Comparison of ENCODE assay signal across 15 cellular contexts in genomic region chr5:150147580-150148407, GRCh38. TPM values are rescaled to one million over a fixed set of nuclear protein-coding genes. Genes with fewer than 3 reads are reported as not detected.
A peak's percentile ranks its signal among the peaks of the same experiment; 100 is the strongest.
DNase-seq lines count a peak whose midpoint lies in the region; ATAC-seq and TF ChIP-seq lines count a peak whose summit lies in the region.
"Had no signal": no experiment of that assay in that cellular context is flagged by ENCODE, and none has a peak within 500 bp of the region (broad histone marks: within the 10 kb centered on the region; RNA-seq: fewer than 3 reads in every experiment).

No MANE protein-coding gene starts in this region.

- H3K9me3 Mint-ChIP-seq in natural killer cell, result no peaks in the 10 kb centered on the region

- peaks cover 0 to 4% of the 10 kb centered on the region in 2 donors for H3K27me3 Mint-ChIP-seq in natural killer cell (ENCODE audit: low read depth in 2 of 2)

- intact Hi-C loops in natural killer cell (cut with micrococcal nuclease) (no loop called here), testis (cut with DNase I; ENCODE audit: low total_unique reads) (no loop called here)

- WGBS in SK-N-SH (ENCODE audit: low lambda C conversion rate), result 95% methylated on average over 14 of the region's 15 CpGs
- WGBS in testis, 2 donors, result 67 to 71% methylated on average over 15 of the region's 15 CpGs

- H3K4me1 ChIP-seq in SK-N-SH (ENCODE audit: control insufficient read depth in 1 of 2, insufficient read depth in 2 of 2, low read depth in 1 of 2, low read length in 1 of 2), result peaks cover 34 to 80% of the 10 kb centered on the region in 2 experiments
- peaks cover 29% of the 10 kb centered on the region for H3K4me1 ChIP-seq in testis

- no peaks in the 10 kb centered on the region for H3K36me3 Mint-ChIP-seq in natural killer cell

- H4K20me1 ChIP-seq in SK-N-SH (ENCODE audit: insufficient read depth), result peaks cover 24% of the 10 kb centered on the region

- H3K9ac ChIP-seq in SK-N-SH, result no peak overlapping the region

- no peaks in the 10 kb centered on the region for H3K9me2 ChIP-seq in SK-N-SH

- H3K27me3 ChIP-seq in SK-N-SH (ENCODE audit: insufficient read depth) (no peaks in the 10 kb centered on the region), testis (no peaks in the 10 kb centered on the region)

- peaks cover 25% of the 10 kb centered on the region for H3F3A ChIP-seq in SK-N-SH (replicated peaks; ENCODE audit: insufficient read depth)

- POLR2A ChIA-PET in SK-N-SH (lab: Yijun Ruan, JAX), result no interaction called here

- DNase-seq in SK-N-SH (no peak), coronary artery (ENCODE audit: low spot score) (no peak), natural killer cell (no peak), testis (no peak), activated T-cell treated with anti-CD3 and anti-CD28 coated beads for 4 hours (no peak), NCI-H2171 (lab: John Stamatoyannopoulos, UW) (no peak)
- DNase-seq: activated naive CD4-positive, alpha-beta T cell; NCI-H1417 treated with DMSO at 0.1 percent for 48 hours; NCI-H524 treated with DMSO at 0.1 percent for 48 hours; T1000 had no signal

- CTCF ChIA-PET in SK-N-SH (lab: Yijun Ruan, JAX), result interaction anchor here (0.8 to 2.1 kb wide), 4 partner anchors 9 to 20 kb away, joined by 3 to 7 read pairs (median 3); no protein-coding TSS in a partner anchor

- peaks cover 61 to 72% of the 10 kb centered on the region in 2 donors for H3K4me1 Mint-ChIP-seq in natural killer cell

- H3K36me3 ChIP-seq in SK-N-SH (replicated peaks in 1 of 2; ENCODE audit: control insufficient read depth in 1 of 2, insufficient read depth in 2 of 2, low read length in 1 of 2) (peaks cover 0 to 10% of the 10 kb centered on the region in 2 experiments), testis (ENCODE audit: low read depth, missing control alignments) (no peaks in the 10 kb centered on the region)

- H2AFZ ChIP-seq in SK-N-SH (ENCODE audit: low read depth), result no peak overlapping the region

- TF ChIP-seq RAD21 in SK-N-SH (IDR thresholded peaks at IDR 0.05; ENCODE audit: low read length), result no peak

- H3K27ac Mint-ChIP-seq in natural killer cell, result peak overlapping the region; percentile 67 to 76

- no peak for TF ChIP-seq EP300 in SK-N-SH (IDR thresholded peaks at IDR 0.05; ENCODE audit: borderline replicate concordance in 1 of 2, low read depth in 1 of 2, low read length in 1 of 2)

- H3K9me3 ChIP-seq in SK-N-SH, result no peaks in the 10 kb centered on the region
- H3K9me3 ChIP-seq in testis, result no peaks in the 10 kb centered on the region

- H3K27ac ChIP-seq in SK-N-SH (ENCODE audit: low read depth in 2 of 2, low read length in 1 of 2) (peak overlapping the region; percentile 6 to 64; a peak in 3 of 4 replicates), coronary artery (peak overlapping the region; percentile 96 to 98), testis (peak overlapping the region; percentile 43 to 86)
- H3K27ac ChIP-seq: 22Rv1 had no signal

- ATAC-seq in SK-N-SH treated with all-trans-retinoic acid at 6 μM for 48 hours, result no peak
- ATAC-seq in natural killer cell, result no peak
- ATAC-seq in GM21576 (IDR thresholded peaks at IDR 0.05; ENCODE audit: unreplicated experiment), result no peak

- no peak for TF ChIP-seq POLR2A in testis (IDR thresholded peaks at IDR 0.05)

- H3K4me3 ChIP-seq in SK-N-SH (ENCODE audit: low read depth in 2 of 2, low read length in 1 of 2) (no peak overlapping the region), coronary artery (peak overlapping the region; percentile 81), testis (no peak overlapping the region)

- H3K4me3 Mint-ChIP-seq in natural killer cell, result peak overlapping the region; percentile 77

- no peak overlapping the region; the same call in 1 of the 2 replicates for H3K4me2 ChIP-seq in SK-N-SH

- peaks cover 82% of the 10 kb centered on the region for H3K79me2 ChIP-seq in SK-N-SH (ENCODE audit: insufficient read depth)

- no peak for TF ChIP-seq CTCF in SK-N-SH (IDR thresholded peaks at IDR 0.05)
- no peak for TF ChIP-seq CTCF in coronary artery (IDR thresholded peaks at IDR 0.05)
- TF ChIP-seq CTCF in natural killer cell (IDR thresholded peaks at IDR 0.05), result no peak
- no peak for TF ChIP-seq CTCF in testis (IDR thresholded peaks at IDR 0.05)

TF ChIP-seq in SK-N-SH, 30 proteins besides CTCF, POLR2A, EP300 and RAD21:
- TF ChIP-seq GATA2 (CRISPR knock-in tag; IDR thresholded peaks at IDR 0.05), result 0 out of 2 replicates have a peak, but pooled peaks have one; percentile 26
- TF ChIP-seq GABPA (IDR thresholded peaks at IDR 0.05; ENCODE audit: low read depth), result no peak

TF ChIP-seq in SK-N-SH treated with all-trans-retinoic acid at 6 μM for 48 hours, 23 proteins besides CTCF, POLR2A, EP300 and RAD21 (continues in another document):
- no peak for TF ChIP-seq ZC3H10 (CRISPR knock-in tag; IDR thresholded peaks at IDR 0.05)
- TF ChIP-seq ZNF8 (CRISPR knock-in tag; IDR thresholded peaks at IDR 0.05), result no peak
- TF ChIP-seq GLIS3 (CRISPR knock-in tag; IDR thresholded peaks at IDR 0.05), result no peak
- no peak for TF ChIP-seq OSR1 (CRISPR knock-in tag; IDR thresholded peaks at IDR 0.05)
- TF ChIP-seq RARB (CRISPR knock-in tag; IDR thresholded peaks at IDR 0.05), result no peak
- no peak for TF ChIP-seq CREB5 (CRISPR knock-in tag; IDR thresholded peaks at IDR 0.05; ENCODE audit: low read depth)
- no peak for TF ChIP-seq SNAI2 (CRISPR knock-in tag; IDR thresholded peaks at IDR 0.05)
- TF ChIP-seq TSHZ2 (CRISPR knock-in tag; IDR thresholded peaks at IDR 0.05), result no peak
- no peak for TF ChIP-seq ZNF70 (CRISPR knock-in tag; IDR thresholded peaks at IDR 0.05)
- no peak for TF ChIP-seq ARNTL (CRISPR knock-in tag; IDR thresholded peaks at IDR 0.05; ENCODE audit: borderline replicate concordance, low read depth)
- TF ChIP-seq ESRRG (CRISPR knock-in tag; IDR thresholded peaks at IDR 0.05), result no peak
- no peak for TF ChIP-seq CSRNP3 (CRISPR knock-in tag; IDR thresholded peaks at IDR 0.05)

RNA-seq across cellular contexts. Expression of gene PDGFRB, which starts 7.9 kb away (rescaled TPM):
- polyA plus RNA-seq in SK-N-SH (2012; rRNA removed), result 25.9 and 32.1 TPM in 2 replicates
- polyA plus RNA-seq in SK-N-SH (2012; cell fraction: cytosol; rRNA removed), result 13.2 and 19.7 TPM in 2 replicates
- 57.0 and 58.5 TPM in 2 replicates for polyA plus RNA-seq in SK-N-SH (2012; cell fraction: nucleus; rRNA removed)
- total RNA-seq in natural killer cell, result 10 to 100 TPM; 44.8 to 93.1 (median 61.6) TPM
- total RNA-seq in testis, result 10 to 100 TPM; 71.2 to 87.0 TPM
- polyA plus RNA-seq in testis (ENCODE audit: insufficient read depth, low read depth, low replicate concordance), result 61.6 TPM

RNA-seq across cellular contexts. Expression of gene CDX1, which starts 18.8 kb away (rescaled TPM):
- 0.23 and 0.26 TPM in 2 replicates for polyA plus RNA-seq in SK-N-SH (2012; rRNA removed)
- polyA plus RNA-seq in SK-N-SH (2012; cell fraction: cytosol; rRNA removed), result 0.19 and 0.26 TPM in 2 replicates
- polyA plus RNA-seq in SK-N-SH (2012; cell fraction: nucleus; rRNA removed), result 0.25 and 0.39 TPM in 2 replicates
- not detected for total RNA-seq in natural killer cell
- 1 to 10 TPM; 3.4 to 5.2 TPM for total RNA-seq in testis
- 3.4 TPM for polyA plus RNA-seq in testis (ENCODE audit: insufficient read depth, low read depth, low replicate concordance)

RNA-seq across cellular contexts. Expression of gene SLC6A7, which starts 42.1 kb away (rescaled TPM):
- polyA plus RNA-seq in SK-N-SH (2012; rRNA removed) (not detected in 2 replicates), testis (ENCODE audit: insufficient read depth, low read depth, low replicate concordance) (not detected)
- polyA plus RNA-seq in SK-N-SH (2012; cell fraction: cytosol; rRNA removed), result not detected in 2 replicates
- 0.04 and 0.08 TPM in 2 replicates for polyA plus RNA-seq in SK-N-SH (2012; cell fraction: nucleus; rRNA removed)
- total RNA-seq in natural killer cell (not detected), testis (under 1 TPM in 1 of 2 donors, not detected in 1; 0.12 TPM)
- total RNA-seq: mucosa of gallbladder, RPMI7951 had no signal

Comparison
In these comparisons a context has a peak if more than half of its experiments do, and no peak if none do; other contexts are left out.
1. H3K27ac ChIP-seq: peak in every context shown above with its lines; median percentile 97 in coronary artery; 64 in testis; 35 in SK-N-SH.
2. RNA of gene CDX1, which starts 18.8 kb away (total RNA-seq): 3.4 to 5.2 TPM in testis; not detected in natural killer cell; every median in the first group is over 4 times any median in the second.